8 cellular contexts compared by ENCODE assay signal in genomic region chr6:36914227-36914794, GRCh38. TPM values are rescaled to one million over a fixed set of nuclear protein-coding genes. Genes with fewer than 3 reads are reported as not detected.
A peak's percentile ranks its signal among the peaks of the same experiment; 100 is the strongest.
DNase-seq lines count a peak whose midpoint lies in the region; ATAC-seq and TF ChIP-seq lines count a peak whose summit lies in the region.

No MANE protein-coding gene starts in this region.

- TF ChIP-seq EP300 in suprapubic skin (IDR thresholded peaks at IDR 0.05): no peak

- TF ChIP-seq POLR2A in suprapubic skin (IDR thresholded peaks at IDR 0.05): no peak

- DNase-seq in activated T-cell treated with anti-CD3 and anti-CD28 coated beads, Interleukin-2, amount 50 U/mL, for 1 hour: peak; percentile 27
- no peak for DNase-seq in activated T-cell treated with anti-CD3 and anti-CD28 coated beads for 4 hours
- peak; percentile 13 for DNase-seq in activated CD4-positive, alpha-beta T cell treated with anti-CD3 and anti-CD28 coated beads for 48 hours
- DNase-seq in fibroblast of peridontal ligament (ENCODE audit: extremely low read depth): peak; percentile 48
- no peak for DNase-seq in suprapubic skin (ENCODE audit: low spot score in 2 of 2)
- no peak for DNase-seq in T1000 (lab: John Stamatoyannopoulos, UW)
- no peak for DNase-seq in stimulated activated CD4-positive, alpha-beta T cell treated with anti-CD3 and anti-CD28 coated beads, Interleukin-4, amount 100 ng/mL, for 1 hour
- DNase-seq in sciatic nerve (ENCODE audit: low spot score): no peak

- 65% methylated on average over 10 of the region's 10 CpGs for WGBS in suprapubic skin

- H3K4me1 ChIP-seq in suprapubic skin: peaks cover 44% of the 10 kb centered on the region

- peaks cover 29% of the 10 kb centered on the region for H3K36me3 ChIP-seq in suprapubic skin

- H3K4me3 ChIP-seq in suprapubic skin: no peak overlapping the region

- intact Hi-C loops in sciatic nerve (cut with DNase I): no loop called here

- no peak for ATAC-seq in sciatic nerve

- TF ChIP-seq CTCF in suprapubic skin (IDR thresholded peaks at IDR 0.05): peak; percentile 11 to 18

- H3K27me3 ChIP-seq in suprapubic skin: no peaks in the 10 kb centered on the region

- H3K9me3 ChIP-seq in suprapubic skin: no peaks in the 10 kb centered on the region

- H3K27ac ChIP-seq in suprapubic skin: no peak overlapping the region

RNA-seq across cellular contexts. Expression of gene C6orf89, which starts 28.6 kb away (rescaled TPM):
- total RNA-seq in suprapubic skin (10 to 100 TPM; 29.8 to 42.1 (median 37.9) TPM), sciatic nerve (56.6 TPM)

RNA-seq across cellular contexts. Expression of gene PPIL1, which starts 39.7 kb away (rescaled TPM):
- total RNA-seq in suprapubic skin: 10 to 100 TPM in 1 of 4 donors, 1 to 10 TPM in 3; 4.1 to 16.6 (median 7.7) TPM
- 12.7 TPM for total RNA-seq in sciatic nerve

RNA-seq across cellular contexts. Expression of gene PI16, which starts 40.2 kb away (rescaled TPM):
- total RNA-seq in suprapubic skin: 10 to 100 TPM in 1 of 4 donors, 1 to 10 TPM in 3; 2.8 to 17.2 (median 3.9) TPM
- total RNA-seq in sciatic nerve: 91.7 TPM

Comparison
In these comparisons a context has a peak if more than half of its experiments do, and no peak if none do; other contexts are left out.
1. DNase-seq: peak in activated T-cell treated with anti-CD3 and anti-CD28 coated beads, Interleukin-2, amount 50 U/mL, for 1 hour (single experiment), activated CD4-positive, alpha-beta T cell treated with anti-CD3 and anti-CD28 coated beads for 48 hours (single experiment) and fibroblast of peridontal ligament (single experiment); none in activated T-cell treated with anti-CD3 and anti-CD28 coated beads for 4 hours (single experiment), suprapubic skin (0 of 2), T1000 (single experiment), stimulated activated CD4-positive, alpha-beta T cell treated with anti-CD3 and anti-CD28 coated beads, Interleukin-4, amount 100 ng/mL, for 1 hour (single experiment) and sciatic nerve (single experiment).